ENCODE assay signal across 8 cellular contexts in the genomic region with DNA sequence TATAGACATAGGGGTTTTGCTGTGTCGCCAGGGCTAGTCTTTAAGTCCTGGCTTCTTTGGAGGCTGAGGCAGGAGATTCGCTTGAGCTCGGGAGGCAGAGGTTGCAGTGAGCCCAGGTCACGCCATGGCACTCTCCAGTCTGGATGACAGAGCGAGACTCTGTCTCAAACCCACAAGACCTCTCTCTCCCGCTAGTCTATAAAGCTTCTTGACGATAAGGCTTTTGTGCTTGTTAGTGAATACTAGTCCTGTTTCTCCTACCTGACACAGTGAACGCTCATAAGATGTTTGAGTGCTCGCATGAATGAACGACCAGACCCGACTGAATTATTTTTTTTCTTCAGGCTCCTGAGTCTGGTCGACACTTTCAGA. TPM values are rescaled to one million over a fixed set of nuclear protein-coding genes. Genes with fewer than 3 reads are reported as not detected.
DNase-seq lines count a peak whose midpoint lies in the region; ATAC-seq and TF ChIP-seq lines count a peak whose summit lies in the region.

No MANE protein-coding gene starts in this region.

- DNase-seq in activated T-cell treated with anti-CD3 and anti-CD28 coated beads, Interleukin-2, amount 50 U/mL, for 24 hours: no peak
- DNase-seq in hepatocyte (ENCODE audit: low spot score): peak; percentile 24
- peak; percentile 30 to 34 for DNase-seq in stimulated activated CD4-positive, alpha-beta T cell treated with anti-CD3 and anti-CD28 coated beads, Interleukin-2, amount 100 ng/mL, for 24 hours
- DNase-seq in dermis blood vessel endothelial cell: no peak
- no peak for DNase-seq in NCI-H2081 treated with DMSO at 0.1 percent for 48 hours (lab: John Stamatoyannopoulos, UW)

- peaks cover 18% of the 10 kb centered on the region for H3K4me1 ChIP-seq in hepatocyte (ENCODE audit: insufficient read depth)

- H3K9me3 ChIP-seq in hepatocyte (ENCODE audit: low read depth): no peaks in the 10 kb centered on the region

- no peaks in the 10 kb centered on the region for H3K27me3 Mint-ChIP-seq in activated T-cell treated with anti-CD3 and anti-CD28 coated beads, Interleukin-2, amount 50 U/mL, for 24 hours

- H3K4me3 Mint-ChIP-seq in activated T-cell treated with anti-CD3 and anti-CD28 coated beads, Interleukin-2, amount 50 U/mL, for 24 hours: peak overlapping the region; percentile 98

- H3K9me2 ChIP-seq in hepatocyte (replicated peaks; ENCODE audit: insufficient read depth): no peaks in the 10 kb centered on the region

- no peak for TF ChIP-seq POLR2A in GM18505 (IDR thresholded peaks at IDR 0.05; ENCODE audit: borderline replicate concordance, extremely low read depth, insufficient read depth, insufficient read length)

- peaks cover 70% of the 10 kb centered on the region for H3K36me3 Mint-ChIP-seq in activated T-cell treated with anti-CD3 and anti-CD28 coated beads, Interleukin-2, amount 50 U/mL, for 24 hours (ENCODE audit: low read depth)

- peak overlapping the region; percentile 100 for H3K27ac Mint-ChIP-seq in activated T-cell treated with anti-CD3 and anti-CD28 coated beads, Interleukin-2, amount 50 U/mL, for 24 hours

- TF ChIP-seq CTCF in 22Rv1 (IDR thresholded peaks at IDR 0.05) (no peak), hepatocyte (IDR thresholded peaks at IDR 0.05; ENCODE audit: poor library complexity) (no peak)

- H2AFZ ChIP-seq in hepatocyte: peak overlapping the region; percentile 90

- H3K27ac ChIP-seq in 22Rv1 (peak overlapping the region; percentile 89), hepatocyte (peak overlapping the region; percentile 96)

- peak overlapping the region; percentile 88 for H3K4me2 ChIP-seq in hepatocyte

- peaks cover 33% of the 10 kb centered on the region for H3K79me2 ChIP-seq in hepatocyte

- no peaks in the 10 kb centered on the region for H3K36me3 ChIP-seq in hepatocyte (replicated peaks; ENCODE audit: insufficient read depth, low read depth)

- H3K9me3 Mint-ChIP-seq in activated T-cell treated with anti-CD3 and anti-CD28 coated beads, Interleukin-2, amount 50 U/mL, for 24 hours: no peaks in the 10 kb centered on the region

- H3K27me3 ChIP-seq in hepatocyte: no peaks in the 10 kb centered on the region

- peaks cover 10% of the 10 kb centered on the region for H4K20me1 ChIP-seq in hepatocyte (ENCODE audit: insufficient read depth, poor library complexity, severe bottlenecking)

- peaks cover 38% of the 10 kb centered on the region for H3K4me1 Mint-ChIP-seq in activated T-cell treated with anti-CD3 and anti-CD28 coated beads, Interleukin-2, amount 50 U/mL, for 24 hours (ENCODE audit: low read depth)

- peak overlapping the region; percentile 64 for H3K4me3 ChIP-seq in hepatocyte

- peak; percentile 6 for ATAC-seq in GM18505 (IDR thresholded peaks at IDR 0.05; ENCODE audit: unreplicated experiment)
- peak; percentile 3 for ATAC-seq in HG03378 (IDR thresholded peaks at IDR 0.05; ENCODE audit: unreplicated experiment)

- 12% methylated on average over 12 of the region's 12 CpGs for whole genome bisulfite sequencing in hepatocyte (ENCODE audit: low lambda C conversion rate, missing lambda C conversion rate)

RNA-seq across cellular contexts. Expression of a gene that starts 0.6 kb away (rescaled TPM):
- total RNA-seq in hepatocyte (55.6 and 55.7 TPM in 2 replicates), dermis blood vessel endothelial cell (73.0 and 102 TPM in 2 replicates)
- polyA plus RNA-seq in hepatocyte: 15.8 and 17.0 TPM in 2 replicates

RNA-seq across cellular contexts. Expression of a gene that starts 33.2 kb away (rescaled TPM):
- total RNA-seq in hepatocyte (32.6 and 40.5 TPM in 2 replicates), dermis blood vessel endothelial cell (41.9 and 55.2 TPM in 2 replicates)
- 33.8 and 35.1 TPM in 2 replicates for polyA plus RNA-seq in hepatocyte

RNA-seq across cellular contexts. Expression of a gene that starts 54.3 kb away (rescaled TPM):
- total RNA-seq in hepatocyte (40.5 and 40.9 TPM in 2 replicates), dermis blood vessel endothelial cell (46.6 and 49.0 TPM in 2 replicates)
- polyA plus RNA-seq in hepatocyte: 19.5 and 21.6 TPM in 2 replicates

Comparison
In these comparisons a context has a peak if more than half of its experiments do, and no peak if none do; other contexts are left out.
1. DNase-seq: peak in hepatocyte (single experiment) and stimulated activated CD4-positive, alpha-beta T cell treated with anti-CD3 and anti-CD28 coated beads, Interleukin-2, amount 100 ng/mL, for 24 hours (2 of 2); none in activated T-cell treated with anti-CD3 and anti-CD28 coated beads, Interleukin-2, amount 50 U/mL, for 24 hours (single experiment), dermis blood vessel endothelial cell (single experiment) and NCI-H2081 treated with DMSO at 0.1 percent for 48 hours (single experiment).